In genomic region chr10:100625821-100626220, GRCh38 we compare ENCODE assay signal across 19 cellular contexts.
DNase-seq lines count a peak whose midpoint lies in the region; TF ChIP-seq lines count a peak whose summit lies in the region.
"Had no signal": no experiment of that assay in that cellular context is flagged by ENCODE, and none has a peak within 500 bp of the region (broad histone marks: within the 10 kb centered on the region; RNA-seq: fewer than 3 reads in every experiment).

No MANE protein-coding gene starts in this region.

- H3K27me3 ChIP-seq in NT2/D1 (ENCODE audit: insufficient read depth, insufficient read length) (no peaks in the 10 kb centered on the region), iPS-15b (ENCODE audit: control insufficient read depth, insufficient read depth, low read length) (peaks cover 25% of the 10 kb centered on the region), vagina (peaks cover 10% of the 10 kb centered on the region), uterus (peaks cover 0 to 8% of the 10 kb centered on the region in 2 donors)

- H3K36me3 ChIP-seq in NT2/D1 (ENCODE audit: insufficient read depth, insufficient read length, low read length) (no peaks in the 10 kb centered on the region), iPS-15b (ENCODE audit: control insufficient read depth, insufficient read depth, low read length) (no peaks in the 10 kb centered on the region), vagina (no peaks in the 10 kb centered on the region), uterus (no peaks in the 10 kb centered on the region)

- peak overlapping the region; percentile 94 for H3K27ac Mint-ChIP-seq in nephron progenitor cell
- H3K27ac Mint-ChIP-seq: CD4-positive, alpha-beta T cell had no signal

- no peaks in the 10 kb centered on the region for H3K36me3 Mint-ChIP-seq in nephron progenitor cell (ENCODE audit: low read depth)

- H3K9me3 ChIP-seq in NT2/D1 (ENCODE audit: insufficient read depth, low read length) (no peaks in the 10 kb centered on the region), iPS-15b (ENCODE audit: control insufficient read depth, insufficient read depth, low read length) (no peaks in the 10 kb centered on the region), vagina (no peaks in the 10 kb centered on the region), uterus (no peaks in the 10 kb centered on the region)

- H3K4me1 ChIP-seq in NT2/D1 (ENCODE audit: insufficient read depth, insufficient read length) = no peaks in the 10 kb centered on the region
- peaks cover 11% of the 10 kb centered on the region for H3K4me1 ChIP-seq in iPS-15b (ENCODE audit: control insufficient read depth, insufficient read depth, low read length)
- H3K4me1 ChIP-seq in vagina = no peaks in the 10 kb centered on the region
- H3K4me1 ChIP-seq in uterus = no peaks in the 10 kb centered on the region

- no peaks in the 10 kb centered on the region for H3K9me3 Mint-ChIP-seq in nephron progenitor cell
- H3K9me3 Mint-ChIP-seq: CD4-positive, alpha-beta T cell had no signal

- peak overlapping the region; percentile 59 for H3K9ac ChIP-seq in NT2/D1 (ENCODE audit: insufficient read length, low read depth)
- no peak overlapping the region for H3K9ac ChIP-seq in iPS-15b (ENCODE audit: low read depth, low read length)
- H3K9ac ChIP-seq: KMS-11 had no signal

- DNase-seq in ELF-1 (ENCODE audit: low read depth, low spot score) (peak; percentile 60), NT2/D1 (ENCODE audit: low read depth, low spot score) (no peak), nephron progenitor cell (peak; percentile 34), NCI-H2029 treated with DMSO at 0.1 percent for 48 hours (lab: John Stamatoyannopoulos, UW) (no peak), vagina (ENCODE audit: extremely low spot score in 2 of 2) (no peak), uterus (no peak), NCI-H187 treated with DMSO at 0.1 percent for 48 hours (lab: John Stamatoyannopoulos, UW) (no peak)
- DNase-seq: CD4-positive, alpha-beta T cell; DMS53; EL; MV-4-11; NCI-H1417; NCI-H187; NCI-H748 treated with DMSO at 0.1 percent for 48 hours; NK-92 treated with Interleukin-12 subunit alpha and Interleukin-12 subunit beta, amount 100 ng/mL, for 24 hours; OCI-M1; Right ventricle myocardium superior had no signal

- TF ChIP-seq POLR2A in vagina (IDR thresholded peaks at IDR 0.05) (no peak), uterus (IDR thresholded peaks at IDR 0.05) (no peak)

- H3K27ac ChIP-seq in vagina (no peak overlapping the region), uterus (no peak overlapping the region)
- H3K27ac ChIP-seq: KMS-11 had no signal

- peaks cover 80% of the 10 kb centered on the region for H3K4me1 Mint-ChIP-seq in nephron progenitor cell

- TF ChIP-seq CTCF in nephron progenitor cell (IDR thresholded peaks at IDR 0.05) (no peak), vagina (IDR thresholded peaks at IDR 0.05) (no peak), uterus (IDR thresholded peaks at IDR 0.05) (no peak)

- intact Hi-C loops in vagina (cut with DNase I) (no loop called here), uterus (cut with DNase I; ENCODE audit: low total_unique reads) (no loop called here)

- no peak overlapping the region for H3K4me3 ChIP-seq in NT2/D1 (ENCODE audit: insufficient read length, low read depth)
- H3K4me3 ChIP-seq in iPS-15b (ENCODE audit: low read depth, low read length) = peak overlapping the region; percentile 43
- H3K4me3 ChIP-seq in vagina = no peak overlapping the region
- no peak overlapping the region for H3K4me3 ChIP-seq in uterus

- peak overlapping the region; percentile 47 for H3K4me3 Mint-ChIP-seq in nephron progenitor cell
- H3K4me3 Mint-ChIP-seq: CD4-positive, alpha-beta T cell had no signal

- H3K27me3 Mint-ChIP-seq in nephron progenitor cell (ENCODE audit: low read depth, poor library complexity) = peaks cover 5% of the 10 kb centered on the region

Comparison
In these comparisons a context has a peak if more than half of its experiments do, and no peak if none do; other contexts are left out.
1. DNase-seq: peak in ELF-1 (single experiment) and nephron progenitor cell (single experiment); none in NT2/D1 (single experiment), NCI-H2029 treated with DMSO at 0.1 percent for 48 hours (single experiment), vagina (0 of 2), uterus (0 of 2) and NCI-H187 treated with DMSO at 0.1 percent for 48 hours (single experiment).